ENCODE assay signal across 14 cellular contexts in the genomic region with DNA sequence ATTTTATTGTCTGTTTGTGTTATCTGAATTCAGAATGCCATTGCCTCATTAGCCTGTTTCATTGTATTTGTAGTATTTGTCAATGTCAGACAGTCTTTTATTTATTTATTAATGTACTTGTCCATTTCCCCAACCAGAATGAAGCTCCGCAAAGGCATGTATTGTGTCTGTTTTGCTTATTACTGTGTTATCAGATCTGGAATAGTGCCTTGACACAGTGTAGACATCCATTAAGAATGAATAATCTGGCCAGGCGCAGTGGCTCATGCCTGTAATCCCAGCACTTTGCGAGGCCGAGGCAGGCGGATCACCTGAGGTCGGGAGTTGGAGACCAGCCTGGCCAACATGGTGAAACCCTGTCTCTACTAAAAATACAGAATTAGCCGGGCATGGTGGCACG. TPM values are rescaled to one million over a fixed set of nuclear protein-coding genes. Genes with fewer than 3 reads are reported as not detected.
"Had no signal": no experiment of that assay in that cellular context is flagged by ENCODE, and none has a peak within 500 bp of the region (broad histone marks: within the 10 kb centered on the region; RNA-seq: fewer than 3 reads in every experiment).

No MANE protein-coding gene starts in this region.

RNA-seq across cellular contexts. Expression of a gene that starts 46.4 kb away (rescaled TPM):
- total RNA-seq: activated B cell treated with CpG ODN at 0.5 μM for 24 hours; activated CD4-positive, alpha-beta memory T cell treated with anti-CD3 and anti-CD28 coated beads for 36 hours; activated CD4-positive, alpha-beta memory T cell treated with anti-CD3 and anti-CD28 coated beads, Interleukin-2, amount 10 ng/mL, durations not matched to agents 7 days and 5 days; activated CD4-positive, alpha-beta T cell treated with anti-CD3 and anti-CD28 coated beads for 36 hours; activated CD4-positive, alpha-beta T cell treated with anti-CD3 and anti-CD28 coated beads, Interleukin-2, amount 10 ng/mL, durations not matched to agents 24 days and 14 days; activated CD4-positive, alpha-beta T cell treated with anti-CD3 and anti-CD28 coated beads, Interleukin-2, amount 10 ng/mL, durations not matched to agents 7 days and 5 days; activated CD8-positive, alpha-beta memory T cell treated with anti-CD3 and anti-CD28 coated beads for 36 hours; activated CD8-positive, alpha-beta memory T cell treated with anti-CD3 and anti-CD28 coated beads, Interleukin-2, amount 10 ng/mL, durations not matched to agents 7 days and 5 days; activated CD8-positive, alpha-beta T cell treated with anti-CD3 and anti-CD28 coated beads for 36 hours; activated CD8-positive, alpha-beta T cell treated with anti-CD3 and anti-CD28 coated beads, Interleukin-2, amount 10 ng/mL, durations not matched to agents 7 days and 5 days; T-helper 1 cell treated with Interleukin-12 subunit alpha and Interleukin-12 subunit beta and Interleukin-4 antibody, amounts not matched to agents 30 ng/mL and 1 ng/mL, for 36 hours; T-helper 17 cell; T-helper 2 cell treated with Interferon-gamma antibody and Interleukin-4, amounts not matched to agents 100 ng/mL and 5 ng/mL, for 36 hours; WTC11 had no signal
